8 cellular contexts compared by ENCODE assay signal in the genomic region with DNA sequence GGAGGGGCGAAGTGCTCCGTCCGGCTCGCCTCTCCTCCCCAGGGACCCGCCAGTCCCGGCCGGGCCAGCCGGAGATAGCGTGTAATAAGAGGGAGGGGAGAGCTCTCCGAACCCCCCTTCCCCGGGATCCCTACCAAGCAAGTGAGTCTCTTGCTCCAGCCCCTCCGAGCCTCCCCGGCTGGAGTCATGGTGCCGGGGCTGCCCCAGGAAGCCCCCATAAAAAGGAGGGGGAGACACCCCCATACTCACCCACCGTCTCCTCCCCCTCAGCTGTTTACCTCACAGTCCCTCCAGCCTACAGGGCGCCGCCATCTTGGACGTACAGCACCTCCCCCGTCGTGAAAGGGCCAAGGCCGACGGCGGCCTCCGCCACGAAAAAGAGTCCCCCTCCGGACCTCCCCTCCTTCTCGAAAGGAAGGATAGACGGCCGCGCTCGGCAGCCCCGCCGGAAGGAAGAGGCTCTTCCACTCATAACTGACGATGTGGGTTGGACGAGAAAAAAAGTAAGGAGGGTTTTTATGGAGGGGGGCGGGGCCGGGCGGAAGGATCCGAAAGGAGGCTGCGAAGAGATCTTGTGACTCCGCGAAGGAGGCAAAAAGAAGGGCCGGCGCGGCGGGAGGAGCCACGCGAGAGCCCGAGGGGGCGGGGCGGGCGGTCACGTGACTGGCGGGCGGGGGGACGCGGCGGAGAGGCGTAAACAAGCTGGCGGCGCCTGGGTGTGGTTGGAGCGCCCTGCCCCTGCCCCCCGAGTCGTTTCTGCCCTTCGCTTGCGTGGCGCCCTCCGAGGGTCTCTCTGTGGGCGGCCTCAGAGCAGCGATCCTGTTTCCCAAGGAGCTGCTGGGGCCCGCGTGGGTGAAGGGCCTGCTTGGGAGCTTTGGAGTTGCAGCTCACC. TPM values are rescaled to one million over a fixed set of nuclear protein-coding genes. Genes with fewer than 3 reads are reported as not detected.
DNase-seq lines count a peak whose midpoint lies in the region; ATAC-seq and TF ChIP-seq lines count a peak whose summit lies in the region.

A gene (minus strand): TSS at position 323 of the 892 bp plus-strand sequence. CDS start 15,744 bp downstream, outside the sequence.

- peaks cover 1% of the 10 kb centered on the region for H3K36me3 Mint-ChIP-seq in activated naive CD4-positive, alpha-beta T cell treated with anti-CD3 and anti-CD28 coated beads for 36 hours (ENCODE audit: low read depth)

- TF ChIP-seq CTCF in HEK293 (tag by site-specific recombination; IDR thresholded peaks at IDR 0.05) (no peak), gastroesophageal sphincter (IDR thresholded peaks at IDR 0.05) (no peak), neutrophil (IDR thresholded peaks at IDR 0.05) (peak; percentile 17), subcutaneous adipose tissue (IDR thresholded peaks at IDR 0.05; ENCODE audit: low read depth) (no peak)

- no peak for TF ChIP-seq EP300 in gastroesophageal sphincter (IDR thresholded peaks at IDR 0.05)

- H3K9me3 Mint-ChIP-seq in activated naive CD4-positive, alpha-beta T cell treated with anti-CD3 and anti-CD28 coated beads for 36 hours: no peaks in the 10 kb centered on the region

- H3K36me3 ChIP-seq in HEK293 (ENCODE audit: control insufficient read depth in 2 of 2, insufficient read depth in 1 of 2, low read length in 2 of 2) (no peaks in the 10 kb centered on the region), gastroesophageal sphincter (no peaks in the 10 kb centered on the region), neutrophil (no peaks in the 10 kb centered on the region)

- peak within 1 kb of the TSS; percentile 98 for H3K27ac ChIP-seq in HEK293 (ENCODE audit: extremely low read depth, low read depth, low read length)
- peak within 1 kb of the TSS; percentile 74 to 94 (median 92) for H3K27ac ChIP-seq in gastroesophageal sphincter
- peak within 1 kb of the TSS; percentile 98 for H3K27ac ChIP-seq in neutrophil

- intact Hi-C loops in activated naive CD4-positive, alpha-beta T cell treated with anti-CD3 and anti-CD28 coated beads for 36 hours (cut with micrococcal nuclease): loop anchor here (1.0 to 5.0 kb wide), 3 partner anchors 66 to 176 kb away; a partner anchor contains a TSS

- POLR2A ChIA-PET in HEK293 (lab: Yijun Ruan, JAX): interaction anchor here (0.5 to 2.2 kb wide), 15 partner anchors 9 to 1821 kb away, joined by 3 to 16 read pairs (median 3); a partner anchor contains a TSS

- ATAC-seq in gastroesophageal sphincter: peak; percentile 94

- TF ChIP-seq POLR2A in gastroesophageal sphincter (IDR thresholded peaks at IDR 0.05): peak; percentile 24 to 59

- H3K4me1 ChIP-seq in HEK293 (ENCODE audit: control insufficient read depth, insufficient read depth, low read length) (peaks cover 14% of the 10 kb centered on the region), gastroesophageal sphincter (peaks cover 5 to 33% (median 15%) of the 10 kb centered on the region in 3 donors), neutrophil (ENCODE audit: control insufficient read depth in 1 of 2, insufficient read depth in 1 of 2, low read depth in 1 of 2, low read length in 1 of 2) (peaks cover 20 to 24% of the 10 kb centered on the region in 2 experiments)

- no peaks in the 10 kb centered on the region for H3K27me3 ChIP-seq in gastroesophageal sphincter
- H3K27me3 ChIP-seq in neutrophil: no peaks in the 10 kb centered on the region

- peak; percentile 95 for DNase-seq in EH (ENCODE audit: low read depth)
- peak; percentile 95 for DNase-seq in NAMALWA (ENCODE audit: low spot score)
- peak; percentile 95 for DNase-seq in SK-N-DZ (ENCODE audit: low spot score)
- peak; percentile 97 for DNase-seq in activated naive CD4-positive, alpha-beta T cell treated with anti-CD3 and anti-CD28 coated beads for 36 hours

- CTCF ChIA-PET in HEK293 (lab: Yijun Ruan, JAX): interaction anchor here (1.8 kb wide), 1 partner anchor 33 kb away, joined by 6 read pairs; a partner anchor contains a TSS
- CTCF ChIA-PET in activated naive CD4-positive, alpha-beta T cell treated with anti-CD3 and anti-CD28 coated beads for 36 hours (lab: Charles Lee): interaction anchor here (0.6 kb wide), 1 partner anchor 27 kb away, joined by 3 read pairs; no protein-coding TSS in a partner anchor

- 0% methylated on average over 4 to 10 of the region's 72 CpGs for WGBS in gastroesophageal sphincter (ENCODE audit: low coverage in 1 of 2), 2 donors

- peaks cover 27% of the 10 kb centered on the region for H3K4me1 Mint-ChIP-seq in activated naive CD4-positive, alpha-beta T cell treated with anti-CD3 and anti-CD28 coated beads for 36 hours (ENCODE audit: low read depth)

- H3K27ac Mint-ChIP-seq in activated naive CD4-positive, alpha-beta T cell treated with anti-CD3 and anti-CD28 coated beads for 36 hours: peak within 1 kb of the TSS; percentile 99

- no peaks in the 10 kb centered on the region for H3K27me3 Mint-ChIP-seq in activated naive CD4-positive, alpha-beta T cell treated with anti-CD3 and anti-CD28 coated beads for 36 hours (ENCODE audit: low read depth)

- H3K4me3 ChIP-seq in HEK293 (ENCODE audit: low read depth, low read length): peak within 1 kb of the TSS; percentile 97
- H3K4me3 ChIP-seq in gastroesophageal sphincter: peak within 1 kb of the TSS; percentile 72 to 89
- H3K4me3 ChIP-seq in neutrophil (ENCODE audit: low read depth in 1 of 2, low read length in 1 of 2): peak within 1 kb of the TSS; percentile 75 to 86

- H3K9me3 ChIP-seq in HEK293 (ENCODE audit: control insufficient read depth, insufficient read depth, low read depth, low read length) (no peaks in the 10 kb centered on the region), gastroesophageal sphincter (no peaks in the 10 kb centered on the region), neutrophil (no peaks in the 10 kb centered on the region)

- H3K4me3 Mint-ChIP-seq in activated naive CD4-positive, alpha-beta T cell treated with anti-CD3 and anti-CD28 coated beads for 36 hours: peak within 1 kb of the TSS; percentile 97

TF ChIP-seq in HEK293, 187 proteins besides CTCF, POLR2A, EP300 and RAD21 (continues in another document):
- TF ChIP-seq, protein P1, sequence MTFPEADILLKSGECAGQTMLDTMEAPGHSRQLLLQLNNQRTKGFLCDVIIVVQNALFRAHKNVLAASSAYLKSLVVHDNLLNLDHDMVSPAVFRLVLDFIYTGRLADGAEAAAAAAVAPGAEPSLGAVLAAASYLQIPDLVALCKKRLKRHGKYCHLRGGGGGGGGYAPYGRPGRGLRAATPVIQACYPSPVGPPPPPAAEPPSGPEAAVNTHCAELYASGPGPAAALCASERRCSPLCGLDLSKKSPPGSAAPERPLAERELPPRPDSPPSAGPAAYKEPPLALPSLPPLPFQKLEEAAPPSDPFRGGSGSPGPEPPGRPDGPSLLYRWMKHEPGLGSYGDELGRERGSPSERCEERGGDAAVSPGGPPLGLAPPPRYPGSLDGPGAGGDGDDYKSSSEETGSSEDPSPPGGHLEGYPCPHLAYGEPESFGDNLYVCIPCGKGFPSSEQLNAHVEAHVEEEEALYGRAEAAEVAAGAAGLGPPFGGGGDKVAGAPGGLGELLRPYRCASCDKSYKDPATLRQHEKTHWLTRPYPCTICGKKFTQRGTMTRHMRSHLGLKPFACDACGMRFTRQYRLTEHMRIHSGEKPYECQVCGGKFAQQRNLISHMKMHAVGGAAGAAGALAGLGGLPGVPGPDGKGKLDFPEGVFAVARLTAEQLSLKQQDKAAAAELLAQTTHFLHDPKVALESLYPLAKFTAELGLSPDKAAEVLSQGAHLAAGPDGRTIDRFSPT (tag by site-specific recombination; IDR thresholded peaks at IDR 0.05): peak; percentile 82
- TF ChIP-seq ZNF785 (tag by site-specific recombination; IDR thresholded peaks at IDR 0.05) (peak; percentile 52; the same call in 1 of the 2 replicates), OSR2 (tag by site-specific recombination; IDR thresholded peaks at IDR 0.05) (peak; percentile 30; the same call in 1 of the 2 replicates), HOXC10 (CRISPR knock-in tag; IDR thresholded peaks at IDR 0.05) (no peak), ZNF239 (tag by site-specific recombination; IDR thresholded peaks at IDR 0.05) (no peak), ZBTB20 (tag by site-specific recombination; IDR thresholded peaks at IDR 0.05) (peak; percentile 36; the same call in 1 of the 2 replicates), ZNF175 (tag by site-specific recombination; IDR thresholded peaks at IDR 0.05) (no peak), ZEB2 (tag by site-specific recombination; IDR thresholded peaks at IDR 0.05) (peak; percentile 90), ZNF561 (tag by site-specific recombination; IDR thresholded peaks at IDR 0.05; ENCODE audit: borderline replicate concordance) (peak; percentile 90), BCL11B (tag by site-specific recombination; IDR thresholded peaks at IDR 0.05; ENCODE audit: low read depth) (no peak), PRDM1 (tag by site-specific recombination; IDR thresholded peaks at IDR 0.05) (no peak), ZNF133 (tag by site-specific recombination; IDR thresholded peaks at IDR 0.05) (0 out of 2 replicates have a peak, but pooled peaks have one; percentile 9), ZNF16 (tag by site-specific recombination; IDR thresholded peaks at IDR 0.05; ENCODE audit: low read depth) (no peak), ZNF341 (tag by site-specific recombination; IDR thresholded peaks at IDR 0.05; ENCODE audit: low read depth) (peak; percentile 94), ZNF214 (tag by site-specific recombination; IDR thresholded peaks at IDR 0.05; ENCODE audit: borderline replicate concordance) (no peak), ZNF433 (tag by site-specific recombination; IDR thresholded peaks at IDR 0.05; ENCODE audit: low read depth) (no peak), ZNF596 (tag by site-specific recombination; IDR thresholded peaks at IDR 0.05) (no peak), ZNF621 (tag by site-specific recombination; IDR thresholded peaks at IDR 0.05) (no peak)
- TF ChIP-seq, protein P2, sequence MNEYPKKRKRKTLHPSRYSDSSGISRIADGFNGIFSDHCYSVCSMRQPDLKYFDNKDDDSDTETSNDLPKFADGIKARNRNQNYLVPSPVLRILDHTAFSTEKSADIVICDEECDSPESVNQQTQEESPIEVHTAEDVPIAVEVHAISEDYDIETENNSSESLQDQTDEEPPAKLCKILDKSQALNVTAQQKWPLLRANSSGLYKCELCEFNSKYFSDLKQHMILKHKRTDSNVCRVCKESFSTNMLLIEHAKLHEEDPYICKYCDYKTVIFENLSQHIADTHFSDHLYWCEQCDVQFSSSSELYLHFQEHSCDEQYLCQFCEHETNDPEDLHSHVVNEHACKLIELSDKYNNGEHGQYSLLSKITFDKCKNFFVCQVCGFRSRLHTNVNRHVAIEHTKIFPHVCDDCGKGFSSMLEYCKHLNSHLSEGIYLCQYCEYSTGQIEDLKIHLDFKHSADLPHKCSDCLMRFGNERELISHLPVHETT (tag by site-specific recombination; IDR thresholded peaks at IDR 0.05): peak; percentile 100

RNA-seq across cellular contexts. Expression of the gene that starts here (rescaled TPM):
- 11.2 and 14.0 TPM in 2 replicates for polyA plus RNA-seq in SK-N-DZ (2014; cell fraction: cytosol; rRNA removed)
- 63.0 and 82.2 TPM in 2 replicates for polyA plus RNA-seq in SK-N-DZ (2014; cell fraction: nucleus; rRNA removed)
- 10 to 100 TPM; 18.8 to 19.7 TPM for total RNA-seq in activated naive CD4-positive, alpha-beta T cell treated with anti-CD3 and anti-CD28 coated beads for 36 hours
- total RNA-seq in gastroesophageal sphincter (10 to 100 TPM; 24.3 to 44.2 (median 36.9) TPM), subcutaneous adipose tissue (10 to 100 TPM; 43.4 to 63.1 (median 51.4) TPM)

Comparison
In these comparisons a context has a peak if more than half of its experiments do, and no peak if none do; other contexts are left out.
1. Peak in every context shown above with its lines: DNase-seq, ATAC-seq, H3K4me3 ChIP-seq and H3K27ac ChIP-seq.